8 cellular contexts compared by ENCODE assay signal in the genomic region with DNA sequence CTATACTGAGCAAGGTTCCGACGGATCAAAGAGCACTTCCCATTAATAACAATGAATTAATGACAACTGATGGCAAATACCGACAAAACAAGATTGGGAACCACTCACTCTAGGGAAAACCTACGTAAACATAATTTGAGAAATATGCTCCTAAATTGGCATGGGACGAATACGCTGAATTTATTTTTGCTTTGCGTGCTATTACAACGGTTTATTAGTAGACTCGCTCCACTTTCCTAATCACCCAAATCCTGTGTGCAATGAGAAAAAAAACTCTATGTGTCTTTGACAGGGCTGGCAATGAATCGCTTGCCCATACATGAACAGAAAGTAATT. TPM values are rescaled to one million over a fixed set of nuclear protein-coding genes. Genes with fewer than 3 reads are reported as not detected.
DNase-seq lines count a peak whose midpoint lies in the region; ATAC-seq and TF ChIP-seq lines count a peak whose summit lies in the region.

No MANE protein-coding gene starts in this region.

- H3K27me3 Mint-ChIP-seq in naive thymus-derived CD4-positive, alpha-beta T cell = peaks cover 0 to 6% (median 0%) of the 10 kb centered on the region in 5 donors

- CTCF ChIA-PET in naive thymus-derived CD4-positive, alpha-beta T cell (lab: Charles Lee) = no interaction called here

- H3K27ac ChIP-seq in KMS-11 = peak overlapping the region; percentile 63
- peak overlapping the region; percentile 58 for H3K27ac ChIP-seq in colonic mucosa
- peak overlapping the region; percentile 83 for H3K27ac ChIP-seq in naive thymus-derived CD4-positive, alpha-beta T cell (ENCODE audit: low read depth, low read length)
- no peak overlapping the region for H3K27ac ChIP-seq in substantia nigra (ENCODE audit: low read depth, low read length, poor library complexity, severe bottlenecking)

- peaks cover 28% of the 10 kb centered on the region; the same call in 1 of the 2 replicates for H3K79me2 ChIP-seq in KMS-11 (ENCODE audit: insufficient read depth, low read depth)

- peak overlapping the region; percentile 93 to 98 (median 96) for H3K4me3 Mint-ChIP-seq in naive thymus-derived CD4-positive, alpha-beta T cell

- H3K27me3 ChIP-seq in KMS-11 (ENCODE audit: insufficient read depth, low read depth) = no peaks in the 10 kb centered on the region
- no peaks in the 10 kb centered on the region for H3K27me3 ChIP-seq in colonic mucosa
- no peaks in the 10 kb centered on the region for H3K27me3 ChIP-seq in naive thymus-derived CD4-positive, alpha-beta T cell (ENCODE audit: control insufficient read depth in 2 of 2, insufficient read depth in 2 of 2, low read length in 2 of 2)

- no peak for TF ChIP-seq CTCF in AG10803 (conservative IDR thresholded peaks at IDR 0.05; ENCODE audit: low read length)
- TF ChIP-seq CTCF in KMS-11 (conservative IDR thresholded peaks at IDR 0.05; ENCODE audit: low read depth, low read length) = no peak
- no peak for TF ChIP-seq CTCF in colonic mucosa (IDR thresholded peaks at IDR 0.05)

- no peaks in the 10 kb centered on the region for H3K9me3 Mint-ChIP-seq in naive thymus-derived CD4-positive, alpha-beta T cell

- intact Hi-C loops in colonic mucosa (cut with DNase I) = no loop called here
- intact Hi-C loops in naive thymus-derived CD4-positive, alpha-beta T cell (cut with micrococcal nuclease) = loop anchor here (1.0 to 10.0 kb wide), 8 partner anchors 28 to 661 kb away; partner anchors contain the start of genes HAT1 (in 2 of the 2), DCAF17 (in 1 of the 2), DLX2 (in 1 of the 2) and DYNC1I2 (in 1 of the 2)

- peak overlapping the region; percentile 60 to 94 (median 88) for H3K27ac Mint-ChIP-seq in naive thymus-derived CD4-positive, alpha-beta T cell

- H2AFZ ChIP-seq in KMS-11 (ENCODE audit: low read depth) = peak overlapping the region; percentile 100

- H3K9ac ChIP-seq in KMS-11 = peak overlapping the region; percentile 85; the same call in 1 of the 2 replicates
- peak overlapping the region; percentile 79 to 83 for H3K9ac ChIP-seq in colonic mucosa (ENCODE audit: low read depth in 2 of 2, low read length in 2 of 2)

- peaks cover 0 to 22% (median 12%) of the 10 kb centered on the region in 5 donors for H3K36me3 Mint-ChIP-seq in naive thymus-derived CD4-positive, alpha-beta T cell

- H3K36me3 ChIP-seq in KMS-11 (ENCODE audit: insufficient read depth) (peaks cover 6% of the 10 kb centered on the region; the same call in 1 of the 2 replicates), colonic mucosa (no peaks in the 10 kb centered on the region)
- H3K36me3 ChIP-seq in naive thymus-derived CD4-positive, alpha-beta T cell (ENCODE audit: control insufficient read depth in 2 of 3, insufficient read depth in 3 of 3, low read length in 3 of 3) = peaks cover 0 to 3% (median 0%) of the 10 kb centered on the region in 3 experiments

- POLR2A ChIA-PET in naive thymus-derived CD4-positive, alpha-beta T cell (lab: Charles Lee) = interaction anchor here (2.8 kb wide), 1 partner anchor 28 kb away, joined by 20 read pairs; the partner anchor contains the start of gene HAT1

- peaks cover 24% of the 10 kb centered on the region for H3K4me1 ChIP-seq in KMS-11 (ENCODE audit: low read depth, poor library complexity, severe bottlenecking)
- H3K4me1 ChIP-seq in colonic mucosa = no peaks in the 10 kb centered on the region
- peaks cover 11 to 17% of the 10 kb centered on the region in 2 donors for H3K4me1 ChIP-seq in naive thymus-derived CD4-positive, alpha-beta T cell (ENCODE audit: control insufficient read depth in 2 of 2, insufficient read depth in 2 of 2, low read length in 2 of 2)

- peaks cover 26 to 55% (median 47%) of the 10 kb centered on the region in 7 donors for H3K4me1 Mint-ChIP-seq in naive thymus-derived CD4-positive, alpha-beta T cell

- no peaks in the 10 kb centered on the region for H4K20me1 ChIP-seq in KMS-11 (ENCODE audit: insufficient read depth)

- H3K4me2 ChIP-seq in KMS-11 = peak overlapping the region; percentile 55

- DNase-seq in AG10803 (ENCODE audit: low read depth) (no peak), colonic mucosa (no peak), substantia nigra (lab: John Stamatoyannopoulos, UW) (no peak), NCI-H446 treated with DMSO at 0.1 percent for 48 hours (lab: John Stamatoyannopoulos, UW) (no peak), NAMALWA (ENCODE audit: low spot score) (no peak)
- no peak for DNase-seq in naive thymus-derived CD4-positive, alpha-beta T cell
- no peak for DNase-seq in stimulated activated CD4-positive, alpha-beta T cell treated with anti-CD3 and anti-CD28 coated beads, Interleukin-12 subunit alpha, Interleukin-12 subunit beta, amount 100 ng/mL, for 4 hours

- H3K4me3 ChIP-seq in AG10803 (ENCODE audit: low read length) (peak overlapping the region; percentile 91), KMS-11 (IDR thresholded peaks at IDR 0.05; ENCODE audit: insufficient read depth, low read depth, low read length) (peak overlapping the region; percentile 3), colonic mucosa (peak overlapping the region; percentile 69)
- H3K4me3 ChIP-seq in naive thymus-derived CD4-positive, alpha-beta T cell (ENCODE audit: low read length) = peak overlapping the region; percentile 93

- no peak for ATAC-seq in naive thymus-derived CD4-positive, alpha-beta T cell

- no peaks in the 10 kb centered on the region for H3K9me3 ChIP-seq in colonic mucosa
- H3K9me3 ChIP-seq in naive thymus-derived CD4-positive, alpha-beta T cell (ENCODE audit: control insufficient read depth in 2 of 3, low read length in 3 of 3) = no peaks in the 10 kb centered on the region

RNA-seq across cellular contexts. Expression of gene SLC25A12, which starts 0.5 kb away (rescaled TPM):
- 10 to 100 TPM; 12.3 to 17.9 TPM for total RNA-seq in colonic mucosa
- 10 to 100 TPM; 12.7 to 33.6 (median 14.0) TPM for total RNA-seq in naive thymus-derived CD4-positive, alpha-beta T cell
- polyA plus RNA-seq in naive thymus-derived CD4-positive, alpha-beta T cell = 10 to 100 TPM; 11.9 to 16.4 TPM

RNA-seq across cellular contexts. Expression of gene HAT1, which starts 27.7 kb away (rescaled TPM):
- total RNA-seq in colonic mucosa = 10 to 100 TPM; 31.8 to 50.7 TPM
- 10 to 100 TPM; 22.1 to 55.4 (median 26.4) TPM for total RNA-seq in naive thymus-derived CD4-positive, alpha-beta T cell
- 10 to 100 TPM; 71.9 to 74.1 TPM for polyA plus RNA-seq in naive thymus-derived CD4-positive, alpha-beta T cell

Comparison
In these comparisons a context has a peak if more than half of its experiments do, and no peak if none do; other contexts are left out.
1. H3K4me3 ChIP-seq: peak in every context shown above with its lines; median percentile 93 in naive thymus-derived CD4-positive, alpha-beta T cell; 91 in AG10803; 69 in colonic mucosa; 3 in KMS-11.